13 cellular contexts compared by ENCODE assay signal in genomic region chr14:55152052-55152753, GRCh38.
"Had no signal": no experiment of that assay in that cellular context is flagged by ENCODE, and none has a peak within 500 bp of the region (broad histone marks: within the 10 kb centered on the region; RNA-seq: fewer than 3 reads in every experiment).

No MANE protein-coding gene starts in this region.

- H3K9me3 ChIP-seq: lower lobe of right lung had no signal

- ATAC-seq: left cardiac atrium, lower lobe of right lung had no signal

- H3K27me3 ChIP-seq: cardiac muscle cell had no signal

- H3K4me1 ChIP-seq: lower lobe of right lung had no signal

- H3K36me3 ChIP-seq: lower lobe of right lung had no signal

- H3K27ac ChIP-seq: cardiac muscle cell, lower lobe of right lung had no signal

- H3K4me3 ChIP-seq: cardiac muscle cell, lower lobe of right lung, smooth muscle cell had no signal

- H3K4me2 ChIP-seq: smooth muscle cell had no signal

- DNase-seq: activated effector memory CD4-positive, alpha-beta T cell treated with Interleukin-2 at 50 U/mL for 16 hours; activated T-cell treated with anti-CD3 and anti-CD28 coated beads, Interleukin-2, amount 50 U/mL, for 24 hours; aorta; glutamatergic neuron; immature natural killer cell; left cardiac atrium; lower lobe of right lung; midbrain; naive B cell; posterior cingulate gyrus; stimulated activated naive CD4-positive, alpha-beta T cell had no signal
